8 cellular contexts compared by ENCODE assay signal in the genomic region with DNA sequence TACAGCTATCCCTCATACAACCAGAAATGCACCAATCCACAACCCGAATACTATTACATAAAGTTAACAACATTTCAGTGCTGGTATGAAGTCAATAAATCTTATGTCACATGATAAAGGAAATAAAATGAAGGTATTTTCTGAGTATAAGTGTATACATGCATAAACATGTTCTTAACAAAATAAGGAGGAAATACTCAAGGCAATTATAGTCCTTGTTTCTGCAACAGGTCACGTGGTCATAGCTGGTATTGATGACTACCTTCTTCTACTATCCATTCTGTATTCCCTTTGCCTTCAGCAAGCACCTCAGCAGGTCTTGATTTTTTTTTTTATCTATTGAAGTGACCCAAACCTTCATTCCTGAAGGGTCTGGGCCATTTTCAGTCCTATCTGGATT.
"Had no signal": no experiment of that assay in that cellular context is flagged by ENCODE, and none has a peak within 500 bp of the region (broad histone marks: within the 10 kb centered on the region; RNA-seq: fewer than 3 reads in every experiment).

No MANE protein-coding gene starts in this region.

- H3K27ac Mint-ChIP-seq: GM23338, IgD-negative memory B cell had no signal

- H3K4me3 ChIP-seq: GM23338 had no signal

- H2AFZ ChIP-seq: GM23338 had no signal

- H3K9me3 Mint-ChIP-seq: GM23338, H9 had no signal

- H3K36me3 Mint-ChIP-seq: IgD-negative memory B cell had no signal

- H3K4me1 Mint-ChIP-seq: GM23338, H9, IgD-negative memory B cell had no signal

- ATAC-seq: GM23338 had no signal

- FAIRE-seq: H1, H54, HTR-8/SVneo had no signal

- H3K27me3 Mint-ChIP-seq: IgD-negative memory B cell had no signal

- DNase-seq: H9, HCEC 1CT, KBM-7 had no signal

- H3K4me3 Mint-ChIP-seq: GM23338, H9, IgD-negative memory B cell had no signal

- H3K4me2 ChIP-seq: GM23338 had no signal
